In genomic region chr1:7278827-7279752, GRCh38 we compare ENCODE assay signal across 1 cellular context.
TF ChIP-seq lines count a peak whose summit lies in the region.

No MANE protein-coding gene starts in this region.

TF ChIP-seq in WTC11, 78 proteins besides CTCF, POLR2A, EP300 and RAD21 (continued from another document):
- TF ChIP-seq AFF4 (CRISPR knock-in tag; IDR thresholded peaks at IDR 0.05; ENCODE audit: borderline replicate concordance): no peak
TF ChIP-seq in WTC11: peak in this region for 1.
